24 cellular contexts compared by ENCODE assay signal in the genomic region with DNA sequence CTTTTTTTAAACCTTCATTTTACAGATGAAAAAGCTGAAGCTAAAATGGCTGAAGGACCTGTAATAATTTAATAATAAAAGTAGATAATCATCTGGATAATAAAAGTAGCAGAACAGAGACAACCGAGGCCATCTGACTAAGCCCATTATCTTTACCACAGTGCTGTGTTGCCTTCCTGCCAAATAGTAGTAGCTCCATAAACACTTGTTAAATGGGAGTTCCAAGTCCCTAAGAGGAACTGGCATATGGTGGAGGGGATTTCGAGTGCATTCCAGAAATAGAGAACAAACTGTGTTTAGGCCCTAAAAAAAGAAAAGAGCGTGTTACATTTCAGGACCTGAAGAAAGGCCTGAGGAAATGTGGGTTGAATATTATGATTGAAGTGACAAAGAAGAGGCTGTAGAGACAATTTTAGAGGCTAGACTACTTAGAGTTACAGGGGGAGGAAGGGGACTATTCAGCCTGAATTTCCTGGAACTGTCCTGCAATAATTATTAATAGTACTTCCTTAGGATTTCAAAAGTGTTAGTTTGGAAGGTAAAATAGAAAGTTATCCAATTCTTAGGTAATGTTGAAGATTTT.
DNase-seq lines count a peak whose midpoint lies in the region; ATAC-seq, FAIRE-seq and TF ChIP-seq lines count a peak whose summit lies in the region.
"Had no signal": no experiment of that assay in that cellular context is flagged by ENCODE, and none has a peak within 500 bp of the region (broad histone marks: within the 10 kb centered on the region; RNA-seq: fewer than 3 reads in every experiment).

No MANE protein-coding gene starts in this region.

- CTCF ChIA-PET in PC-3 (lab: Charles Lee), result no interaction called here

- H3K27ac Mint-ChIP-seq in glutamatergic neuron (ENCODE audit: unreplicated experiment), result peak overlapping the region; percentile 4
- H3K27ac Mint-ChIP-seq: activated CD4-positive, alpha-beta T cell treated with anti-CD3 and anti-CD28 coated beads for 36 hours; activated naive CD8-positive, alpha-beta T cell treated with anti-CD3 and anti-CD28 coated beads for 36 hours; CD14-positive monocyte; naive thymus-derived CD8-positive, alpha-beta T cell; stimulated activated naive CD8-positive, alpha-beta T cell treated with anti-CD3 and anti-CD28 coated beads, Interleukin-15, amount 100 ng/mL, for 72 hours; T-helper 1 cell treated with Interleukin-12 subunit alpha and Interleukin-12 subunit beta and Interleukin-4 antibody, amounts not matched to agents 30 μg/mL and 1 μg/mL, for 36 hours had no signal

- in situ Hi-C loops in GM23248 (cut with MboI), result no loop called here

- POLR2A ChIA-PET in PC-3 (lab: Charles Lee; ENCODE audit: unreplicated experiment), result no interaction called here

- H3K79me2 ChIP-seq in GM23248 (ENCODE audit: insufficient read depth), result no peaks in the 10 kb centered on the region
- no peaks in the 10 kb centered on the region for H3K79me2 ChIP-seq in PC-3 (ENCODE audit: low read length)

- H3F3A ChIP-seq in GM23248 (ENCODE audit: insufficient read depth) (peaks cover 6% of the 10 kb centered on the region; the same call in 1 of the 2 replicates), PC-3 (ENCODE audit: low read length, unreplicated experiment) (no peaks in the 10 kb centered on the region)

- peaks cover 41% of the 10 kb centered on the region for H3K4me1 Mint-ChIP-seq in glutamatergic neuron (ENCODE audit: low read depth, unreplicated experiment)
- H3K4me1 Mint-ChIP-seq: activated CD4-positive, alpha-beta T cell treated with anti-CD3 and anti-CD28 coated beads for 36 hours; activated naive CD8-positive, alpha-beta T cell treated with anti-CD3 and anti-CD28 coated beads for 36 hours; CD14-positive monocyte; central memory CD8-positive, alpha-beta T cell; naive thymus-derived CD8-positive, alpha-beta T cell; stimulated activated naive CD8-positive, alpha-beta T cell treated with anti-CD3 and anti-CD28 coated beads, Interleukin-15, amount 100 ng/mL, for 72 hours had no signal

- H2AFZ ChIP-seq in GM23248 (no peak overlapping the region; the same call in 1 of the 2 replicates), PC-3 (ENCODE audit: low read length) (no peak overlapping the region)

- H3K9me3 ChIP-seq in GM23248 (ENCODE audit: low read depth) (no peaks in the 10 kb centered on the region), PC-3 (ENCODE audit: low read length) (no peaks in the 10 kb centered on the region), upper lobe of right lung (no peaks in the 10 kb centered on the region), kidney (ENCODE audit: control insufficient read depth in 1 of 2, low read length in 2 of 2) (no peaks in the 10 kb centered on the region)
- H3K9me3 ChIP-seq: SK-N-SH, tibial nerve had no signal

- no peaks in the 10 kb centered on the region for H3K36me3 ChIP-seq in GM23248 (ENCODE audit: low read depth)
- no peaks in the 10 kb centered on the region for H3K36me3 ChIP-seq in PC-3 (ENCODE audit: low read depth, low read length)
- no peaks in the 10 kb centered on the region for H3K36me3 ChIP-seq in upper lobe of right lung
- no peaks in the 10 kb centered on the region for H3K36me3 ChIP-seq in kidney (ENCODE audit: control insufficient read depth in 1 of 2, insufficient read depth in 2 of 2, low read length in 2 of 2)
- H3K36me3 ChIP-seq: tibial nerve had no signal

- H3K4me3 ChIP-seq in GM23248 (no peak overlapping the region), PC-3 (ENCODE audit: low read length) (no peak overlapping the region), upper lobe of right lung (no peak overlapping the region), kidney (ENCODE audit: low read length in 2 of 2) (no peak overlapping the region)
- H3K4me3 ChIP-seq: dorsolateral prefrontal cortex, GM12878, tibial nerve had no signal

- intact Hi-C loops in PC-3 (cut with micrococcal nuclease), result no loop called here
- intact Hi-C loops in upper lobe of right lung (cut with DNase I), result no loop called here
- intact Hi-C loops in kidney (cut with DNase I), result no loop called here

- peaks cover 15% of the 10 kb centered on the region for H3K9me3 Mint-ChIP-seq in glutamatergic neuron (ENCODE audit: unreplicated experiment)

- H4K20me1 ChIP-seq in GM23248 (ENCODE audit: insufficient read depth) (no peaks in the 10 kb centered on the region), PC-3 (ENCODE audit: low read length) (no peaks in the 10 kb centered on the region)

- H3K4me1 ChIP-seq in GM23248 (ENCODE audit: insufficient read depth), result peaks cover 14% of the 10 kb centered on the region; the same call in 1 of the 2 replicates
- H3K4me1 ChIP-seq in PC-3 (ENCODE audit: insufficient read depth, low read length), result peaks cover 9% of the 10 kb centered on the region
- H3K4me1 ChIP-seq in upper lobe of right lung, result peaks cover 7% of the 10 kb centered on the region
- H3K4me1 ChIP-seq in kidney (ENCODE audit: control insufficient read depth in 1 of 2, insufficient read depth in 1 of 2, low read depth in 1 of 2, low read length in 2 of 2), result peaks cover 6 to 11% of the 10 kb centered on the region in 2 donors

- H3K9ac ChIP-seq in GM23248, result no peak overlapping the region
- no peak overlapping the region for H3K9ac ChIP-seq in PC-3 (ENCODE audit: low read length)
- no peak overlapping the region for H3K9ac ChIP-seq in kidney (ENCODE audit: low read length in 2 of 2)
- H3K9ac ChIP-seq: SK-N-SH had no signal

- no peak for FAIRE-seq in kidney (lab: Jason Lieb, UNC)
- FAIRE-seq: GM12878 had no signal

- no peak overlapping the region for H3K4me3 Mint-ChIP-seq in glutamatergic neuron (ENCODE audit: unreplicated experiment)
- H3K4me3 Mint-ChIP-seq: activated CD4-positive, alpha-beta T cell treated with anti-CD3 and anti-CD28 coated beads for 36 hours; activated naive CD8-positive, alpha-beta T cell treated with anti-CD3 and anti-CD28 coated beads for 36 hours; CD14-positive monocyte; central memory CD8-positive, alpha-beta T cell; naive thymus-derived CD8-positive, alpha-beta T cell; stimulated activated naive CD8-positive, alpha-beta T cell treated with anti-CD3 and anti-CD28 coated beads, Interleukin-15, amount 100 ng/mL, for 72 hours; T-helper 1 cell treated with Interleukin-12 subunit alpha and Interleukin-12 subunit beta and Interleukin-4 antibody, amounts not matched to agents 30 μg/mL and 1 μg/mL, for 36 hours had no signal

- H3K27me3 Mint-ChIP-seq in glutamatergic neuron (ENCODE audit: unreplicated experiment), result peaks cover 12% of the 10 kb centered on the region
- H3K27me3 Mint-ChIP-seq: activated CD4-positive, alpha-beta T cell treated with anti-CD3 and anti-CD28 coated beads for 36 hours; activated naive CD8-positive, alpha-beta T cell treated with anti-CD3 and anti-CD28 coated beads for 36 hours; central memory CD8-positive, alpha-beta T cell; naive thymus-derived CD8-positive, alpha-beta T cell; stimulated activated naive CD8-positive, alpha-beta T cell treated with anti-CD3 and anti-CD28 coated beads, Interleukin-15, amount 100 ng/mL, for 72 hours had no signal

- H3K4me2 ChIP-seq in GM23248 (ENCODE audit: unreplicated experiment), result no peak overlapping the region
- H3K4me2 ChIP-seq in PC-3 (ENCODE audit: low read length), result no peak overlapping the region
- H3K4me2 ChIP-seq: SK-N-SH had no signal

- no peaks in the 10 kb centered on the region for H3K36me3 Mint-ChIP-seq in glutamatergic neuron (ENCODE audit: unreplicated experiment)
- H3K36me3 Mint-ChIP-seq: activated naive CD8-positive, alpha-beta T cell treated with anti-CD3 and anti-CD28 coated beads for 36 hours; CD14-positive monocyte; naive thymus-derived CD8-positive, alpha-beta T cell had no signal

- no peaks in the 10 kb centered on the region for H3K27me3 ChIP-seq in GM23248 (replicated peaks; ENCODE audit: insufficient read depth)
- no peaks in the 10 kb centered on the region for H3K27me3 ChIP-seq in PC-3 (ENCODE audit: low read length)
- H3K27me3 ChIP-seq in upper lobe of right lung, result no peaks in the 10 kb centered on the region
- H3K27me3 ChIP-seq: dorsolateral prefrontal cortex, tibial nerve had no signal

- TF ChIP-seq CTCF in PC-3 (conservative IDR thresholded peaks at IDR 0.05; ENCODE audit: low read depth, low read length), result no peak
- no peak for TF ChIP-seq CTCF in glutamatergic neuron (IDR thresholded peaks at IDR 0.05; ENCODE audit: partially characterized antibody, unreplicated experiment)
- no peak for TF ChIP-seq CTCF in upper lobe of right lung (IDR thresholded peaks at IDR 0.05)
- TF ChIP-seq CTCF in kidney (IDR thresholded peaks at IDR 0.05; ENCODE audit: borderline replicate concordance, extremely low read depth, insufficient read depth), result no peak

- 19 to 20% methylated on average over 3 of the region's 3 CpGs for WGBS in GM23248 (ENCODE audit: low coverage in 1 of 2, low lambda C conversion rate in 2 of 2, missing lambda C conversion rate in 2 of 2), 2 experiments

- H3K27ac ChIP-seq in GM23248, result no peak overlapping the region
- H3K27ac ChIP-seq in PC-3 (ENCODE audit: low read length), result no peak overlapping the region
- H3K27ac ChIP-seq in upper lobe of right lung, result peak overlapping the region; percentile 32
- H3K27ac ChIP-seq in kidney (ENCODE audit: low read depth in 2 of 2, low read length in 2 of 2), result no peak overlapping the region
- H3K27ac ChIP-seq: dorsolateral prefrontal cortex, tibial nerve had no signal

- no TSS peak for BruUV-seq in PC-3 (replicated peaks; lab: Mats Ljungman, UMichigan)

- ATAC-seq in PC-3 (peak; percentile 41), upper lobe of right lung (peak; percentile 60), esophagus mucosa (no peak)
- ATAC-seq: activated CD4-positive, alpha-beta T cell treated with anti-CD3 and anti-CD28 coated beads for 36 hours; GM12878; left ventricle myocardium superior; naive thymus-derived CD8-positive, alpha-beta T cell; stimulated activated naive CD8-positive, alpha-beta T cell treated with anti-CD3 and anti-CD28 coated beads, Interleukin-15, amount 100 ng/mL, for 72 hours had no signal

- H3K9me2 ChIP-seq in GM23248 (ENCODE audit: insufficient read depth) (0 out of 2 replicates have a peak, but pooled peaks cover 6% of the 10 kb centered on the region), PC-3 (replicated peaks; ENCODE audit: low read length) (no peaks in the 10 kb centered on the region)
- H3K9me2 ChIP-seq: SK-N-SH had no signal

- DNase-seq in GM23248 (peak; percentile 11), PC-3 (no peak), glutamatergic neuron (no peak), upper lobe of right lung (no peak), kidney (no peak)
- DNase-seq in stimulated activated CD4-positive, alpha-beta T cell treated with anti-CD3 and anti-CD28 coated beads, Interleukin-4, amount 100 ng/mL, for 24 hours, result no peak
- DNase-seq: activated CD4-positive, alpha-beta T cell treated with anti-CD3 and anti-CD28 coated beads for 36 hours; activated naive CD8-positive, alpha-beta T cell treated with anti-CD3 and anti-CD28 coated beads for 36 hours; activated T-cell treated with anti-CD3 and anti-CD28 coated beads for 4 hours; aorta; dorsolateral prefrontal cortex; GOT3; left ventricle myocardium superior; naive thymus-derived CD8-positive, alpha-beta T cell; NCI-H2029 treated with DMSO at 0.1 percent for 48 hours; NCI-H82; SK-N-SH; stimulated activated naive CD8-positive, alpha-beta T cell treated with anti-CD3 and anti-CD28 coated beads, Interleukin-15, amount 100 ng/mL, for 72 hours had no signal
